In genomic region chr12:56189918-56190694, GRCh38 we compare ENCODE assay signal across 1 cellular context.
TF ChIP-seq lines count a peak whose summit lies in the region.

No MANE protein-coding gene starts in this region.

TF ChIP-seq in K562, 482 proteins besides CTCF, POLR2A, EP300 and RAD21 (continued from another document and continues in another):
- TF ChIP-seq ELK3 (CRISPR knock-in tag; IDR thresholded peaks at IDR 0.05) (no peak), CEBPZ (IDR thresholded peaks at IDR 0.05; ENCODE audit: borderline replicate concordance, low read depth, low read length) (no peak), ZEB2 (IDR thresholded peaks at IDR 0.05) (no peak; the same call in none of the 2 replicates), BRD4 (IDR thresholded peaks at IDR 0.05) (no peak), PREB (CRISPR knock-in tag; IDR thresholded peaks at IDR 0.05) (no peak), BACH1 (tag; IDR thresholded peaks at IDR 0.05) (no peak), ZNF740 (CRISPR knock-in tag; IDR thresholded peaks at IDR 0.05) (0 out of 2 replicates have a peak, but pooled peaks have one; percentile 36), ZNF740 (tag; IDR thresholded peaks at IDR 0.05) (no peak), PKNOX1 (IDR thresholded peaks at IDR 0.05) (no peak), PYGO2 (tag; IDR thresholded peaks at IDR 0.05) (no peak), ZNF780A (CRISPR knock-in tag; IDR thresholded peaks at IDR 0.05) (no peak), EHMT2 (IDR thresholded peaks at IDR 0.05) (no peak), ZNF668 (CRISPR knock-in tag; IDR thresholded peaks at IDR 0.05) (no peak), ZNF41 (CRISPR knock-in tag; conservative IDR thresholded peaks at IDR 0.05) (no peak), ZNF133 (CRISPR knock-in tag; IDR thresholded peaks at IDR 0.05) (no peak), TFE3 (CRISPR knock-in tag; IDR thresholded peaks at IDR 0.05) (no peak), E2F5 (CRISPR knock-in tag; IDR thresholded peaks at IDR 0.05) (no peak), ARHGAP35 (IDR thresholded peaks at IDR 0.05; ENCODE audit: partially characterized antibody) (no peak), NELFE (IDR thresholded peaks at IDR 0.05; ENCODE audit: insufficient read depth, insufficient read length) (no peak), BHLHE40 (IDR thresholded peaks at IDR 0.05; ENCODE audit: low read length) (no peak), CTBP1 (IDR thresholded peaks at IDR 0.05; ENCODE audit: borderline replicate concordance) (peak; percentile 51; the same call in 1 of the 2 replicates), ETV5 (CRISPR knock-in tag; IDR thresholded peaks at IDR 0.05; ENCODE audit: low read depth) (peak; percentile 92), THAP7 (CRISPR knock-in tag; IDR thresholded peaks at IDR 0.05) (no peak), CBX5 (IDR thresholded peaks at IDR 0.05; ENCODE audit: borderline replicate concordance, low read depth) (0 out of 2 replicates have a peak, but pooled peaks have one; percentile 68), ZBTB43 (CRISPR knock-in tag; IDR thresholded peaks at IDR 0.05) (no peak), ETS2 (tag; IDR thresholded peaks at IDR 0.05; ENCODE audit: borderline replicate concordance, poor library complexity, severe bottlenecking) (no peak), SREBF2 (CRISPR knock-in tag; IDR thresholded peaks at IDR 0.05) (no peak), ATF4 (CRISPR knock-in tag; IDR thresholded peaks at IDR 0.05) (no peak), CEBPB (tag; IDR thresholded peaks at IDR 0.05) (no peak), FOXJ2 (tag; IDR thresholded peaks at IDR 0.05) (no peak), THRA (IDR thresholded peaks at IDR 0.05) (no peak), LCOR (CRISPR knock-in tag; IDR thresholded peaks at IDR 0.05) (peak; percentile 51), ZNF239 (CRISPR knock-in tag; IDR thresholded peaks at IDR 0.05) (no peak), BRF2 (IDR thresholded peaks at IDR 0.05; ENCODE audit: borderline replicate concordance, insufficient read depth, insufficient read length) (no peak), SP1 (CRISPR knock-in tag; IDR thresholded peaks at IDR 0.05) (peak; percentile 81; the same call in 1 of the 2 replicates), MYBL2 (IDR thresholded peaks at IDR 0.05; ENCODE audit: low read depth) (no peak), MYBL2 (CRISPR knock-in tag; IDR thresholded peaks at IDR 0.05; ENCODE audit: borderline replicate concordance) (no peak), ZNF518B (CRISPR knock-in tag; IDR thresholded peaks at IDR 0.05) (no peak), FOXA3 (CRISPR knock-in tag; conservative IDR thresholded peaks at IDR 0.05 in 1 of 2, IDR thresholded peaks at IDR 0.05 in 1 of 2) (no peak), NCOA6 (IDR thresholded peaks at IDR 0.05) (no peak), U2AF2 (optimal IDR thresholded peaks at IDR 0.05; ENCODE audit: low read depth, low read length) (no peak), ZNF57 (CRISPR knock-in tag; IDR thresholded peaks at IDR 0.05) (no peak), MCM5 (IDR thresholded peaks at IDR 0.05; ENCODE audit: low read depth) (no peak), HSF4 (CRISPR knock-in tag; IDR thresholded peaks at IDR 0.05; ENCODE audit: borderline replicate concordance) (no peak), TEAD2 (tag; IDR thresholded peaks at IDR 0.05) (no peak; the same call in 1 of the 2 replicates), CHD4 (IDR thresholded peaks at IDR 0.05; ENCODE audit: insufficient read depth, insufficient replicate concordance, low read depth, low read length, poor library complexity, severe bottlenecking) (no peak), ELF1 (tag; IDR thresholded peaks at IDR 0.05) (peak; percentile 91)
